Comparison of ENCODE assay signal across 1 cellular context in genomic region chr3:107227091-107227490, GRCh38.
TF ChIP-seq lines count a peak whose summit lies in the region.

No MANE protein-coding gene starts in this region.

TF ChIP-seq in IMR-90, 13 proteins besides CTCF, POLR2A, EP300 and RAD21 (continued from another document):
- TF ChIP-seq NFE2L2 (IDR thresholded peaks at IDR 0.05; ENCODE audit: low read depth, low read length) (0 out of 2 replicates have a peak, but pooled peaks have one; percentile 19), RCOR1 (IDR thresholded peaks at IDR 0.05; ENCODE audit: insufficient replicate concordance, low read length) (no peak)
